Comparison of ENCODE assay signal across 9 cellular contexts in genomic region chr7:41943098-41943577, GRCh38.
DNase-seq lines count a peak whose midpoint lies in the region; ATAC-seq, FAIRE-seq and TF ChIP-seq lines count a peak whose summit lies in the region.
"Had no signal": no experiment of that assay in that cellular context is flagged by ENCODE, and none has a peak within 500 bp of the region (broad histone marks: within the 10 kb centered on the region; RNA-seq: fewer than 3 reads in every experiment).

No MANE protein-coding gene starts in this region.

- H3K27ac Mint-ChIP-seq in brain, result peak overlapping the region in 4 of 5 experiments; percentile 3 to 77 (median 24)

- H3K9me3 ChIP-seq in small intestine (ENCODE audit: control insufficient read depth, low read depth), result no peaks in the 10 kb centered on the region

- peak; percentile 99 for TF ChIP-seq CTCF in brain (conservative IDR thresholded peaks at IDR 0.05)

- H3K4me3 Mint-ChIP-seq in brain, result peak overlapping the region; percentile 70 to 86 (median 80)

- DNase-seq in DMS 273 (lab: John Stamatoyannopoulos, UW; ENCODE audit: unreplicated experiment) (peak; percentile 84), DMS 273 treated with DMSO at 0.1 percent for 48 hours (lab: John Stamatoyannopoulos, UW) (no peak), NCI-H146 (lab: John Stamatoyannopoulos, UW) (peak; percentile 19), UCSD-AML1 (lab: John Stamatoyannopoulos, UW; ENCODE audit: unreplicated experiment) (peak; percentile 68), iPS-NIHi11 (ENCODE audit: low spot score) (peak; percentile 79), small intestine (peak; percentile 74)

- peaks cover 20% of the 10 kb centered on the region for H3K4me1 Mint-ChIP-seq in brain

- peak; percentile 89 for ATAC-seq in HG02798 (IDR thresholded peaks at IDR 0.05; ENCODE audit: poor library complexity, unreplicated experiment)

- no peaks in the 10 kb centered on the region for H3K27me3 ChIP-seq in small intestine (ENCODE audit: control insufficient read depth in 2 of 2, insufficient read depth in 2 of 2, low read length in 2 of 2)

- H3K4me3 ChIP-seq in small intestine (ENCODE audit: low read depth in 1 of 2, low read length in 2 of 2), result peak overlapping the region in 1 of 2 donors; percentile 37

- H3K4me1 ChIP-seq in small intestine (ENCODE audit: control insufficient read depth in 2 of 2, insufficient read depth in 1 of 2, low read depth in 1 of 2, low read length in 1 of 2), result no peaks in the 10 kb centered on the region

- H3K27me3 Mint-ChIP-seq in brain, result peaks cover 2% of the 10 kb centered on the region

- H3K36me3 ChIP-seq in small intestine (ENCODE audit: control insufficient read depth in 2 of 2, insufficient read depth in 2 of 2, low read length in 2 of 2), result no peaks in the 10 kb centered on the region

- no peaks in the 10 kb centered on the region for H3K9me3 Mint-ChIP-seq in brain

- no peak for FAIRE-seq in small intestine (lab: Jason Lieb, UNC)
- FAIRE-seq: A204.1 had no signal

- H3K27ac ChIP-seq in small intestine (ENCODE audit: low read depth in 1 of 2, low read length in 1 of 2), result no peak overlapping the region

- no peaks in the 10 kb centered on the region for H3K36me3 Mint-ChIP-seq in brain

- WGBS in small intestine, 3 donors, result 1 to 2% (median 2%) methylated on average over 16 of the region's 16 CpGs
